In the genomic region with DNA sequence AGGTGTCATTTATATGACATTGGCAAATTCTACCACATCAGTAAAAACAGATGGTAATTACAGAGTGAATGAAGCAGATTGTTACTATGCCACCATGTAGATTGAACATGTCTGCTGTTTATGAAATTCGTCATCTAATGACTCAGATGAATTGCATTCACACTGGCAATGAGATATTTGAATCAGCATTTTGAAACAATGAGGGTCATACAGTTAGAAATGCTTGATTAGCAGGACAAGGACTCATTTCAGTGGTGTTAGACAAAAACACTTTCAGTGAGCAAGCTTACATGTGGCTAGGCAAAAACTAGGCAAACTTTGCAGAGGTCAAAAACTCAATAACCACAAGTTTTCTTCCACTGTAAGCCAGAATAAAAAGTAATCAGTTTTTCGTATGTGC, we compare ENCODE assay signal across 18 cellular contexts.
DNase-seq lines count a peak whose midpoint lies in the region; ATAC-seq and TF ChIP-seq lines count a peak whose summit lies in the region.
"Had no signal": no experiment of that assay in that cellular context is flagged by ENCODE, and none has a peak within 500 bp of the region (broad histone marks: within the 10 kb centered on the region; RNA-seq: fewer than 3 reads in every experiment).

No MANE protein-coding gene starts in this region.

- TF ChIP-seq POLR2A in breast epithelium (IDR thresholded peaks at IDR 0.05) (no peak), spleen (IDR thresholded peaks at IDR 0.05) (no peak)

- H3K4me3 ChIP-seq in breast epithelium, result no peak overlapping the region
- no peak overlapping the region for H3K4me3 ChIP-seq in astrocyte of the cerebellum (ENCODE audit: low read depth, low read length)
- H3K4me3 ChIP-seq in spleen, result no peak overlapping the region
- H3K4me3 ChIP-seq: skin epidermis had no signal

- TF ChIP-seq CTCF in MCF 10A (IDR thresholded peaks at IDR 0.05; ENCODE audit: unreplicated experiment) (no peak), breast epithelium (IDR thresholded peaks at IDR 0.05) (no peak), astrocyte of the cerebellum (IDR thresholded peaks at IDR 0.05; ENCODE audit: low read depth, low read length, missing control alignments) (no peak), spleen (IDR thresholded peaks at IDR 0.05 in 8 of 11, conservative IDR thresholded peaks at IDR 0.05 in 3 of 11) (no peak), GM20000 (IDR thresholded peaks at IDR 0.05; ENCODE audit: extremely low read depth, missing control alignments) (no peak)

- H3K4me1 ChIP-seq in breast epithelium, result no peaks in the 10 kb centered on the region
- no peaks in the 10 kb centered on the region for H3K4me1 ChIP-seq in spleen

- intact Hi-C loops in MCF 10A (cut with micrococcal nuclease), result no loop called here
- intact Hi-C loops in breast epithelium (cut with DNase I; ENCODE audit: low total_unique reads), result no loop called here
- intact Hi-C loops in spleen (cut with DNase I; ENCODE audit: low total_unique reads), result no loop called here

- CTCF ChIA-PET in MCF 10A (lab: Yijun Ruan, JAX), result interaction anchor here (0.7 kb wide), 1 partner anchor 21 kb away, joined by 3 read pairs; no protein-coding TSS in a partner anchor

- ATAC-seq in GM19035 (IDR thresholded peaks at IDR 0.05; ENCODE audit: unreplicated experiment), result no peak
- ATAC-seq: activated CD8-positive, alpha-beta T cell treated with anti-CD3 and anti-CD28 coated beads for 36 hours; left cardiac atrium; natural killer cell; Right ventricle myocardium inferior had no signal

- in situ Hi-C loops in astrocyte of the cerebellum (cut with HindIII; ENCODE audit: low sequenced_read_pairs), result no loop called here

- H3K36me3 Mint-ChIP-seq in MCF 10A (ENCODE audit: insufficient read depth, unreplicated experiment), result no peaks in the 10 kb centered on the region
- H3K36me3 Mint-ChIP-seq: natural killer cell had no signal

- H3K4me1 Mint-ChIP-seq in MCF 10A (ENCODE audit: insufficient read depth, unreplicated experiment), result peaks cover 13% of the 10 kb centered on the region
- H3K4me1 Mint-ChIP-seq: natural killer cell had no signal

- no peak overlapping the region for H3K27ac Mint-ChIP-seq in MCF 10A (ENCODE audit: low read depth, unreplicated experiment)
- H3K27ac Mint-ChIP-seq: activated CD8-positive, alpha-beta T cell treated with anti-CD3 and anti-CD28 coated beads for 36 hours; natural killer cell had no signal

- H3K27ac ChIP-seq in breast epithelium, result no peak overlapping the region
- H3K27ac ChIP-seq in spleen, result no peak overlapping the region
- H3K27ac ChIP-seq: skin epidermis had no signal

- no peaks in the 10 kb centered on the region for H3K9me3 Mint-ChIP-seq in MCF 10A (ENCODE audit: unreplicated experiment)
- H3K9me3 Mint-ChIP-seq: activated CD8-positive, alpha-beta T cell treated with anti-CD3 and anti-CD28 coated beads for 36 hours had no signal

- POLR2A ChIA-PET in MCF 10A (lab: Yijun Ruan, JAX), result interaction anchor here (1.1 kb wide), 1 partner anchor 9 kb away, joined by 3 read pairs; no protein-coding TSS in a partner anchor

- DNase-seq in MCF 10A (ENCODE audit: unreplicated experiment) (peak; percentile 61), breast epithelium (ENCODE audit: low spot score in 2 of 2) (no peak), astrocyte of the cerebellum (ENCODE audit: low read depth) (peak; percentile 57), glomerular visceral epithelial cell (ENCODE audit: extremely low spot score) (peak; percentile 45), spleen (no peak), activated T-cell treated with anti-CD3 and anti-CD28 coated beads for 4 hours (no peak), GM20000 (ENCODE audit: low spot score) (no peak)
- DNase-seq: 8988T; activated CD8-positive, alpha-beta T cell treated with anti-CD3 and anti-CD28 coated beads for 36 hours; activated naive CD4-positive, alpha-beta T cell; Calu3; left cardiac atrium; natural killer cell; NCI-H1092 treated with DMSO at 0.1 percent for 48 hours; NCI-H345 had no signal

- H3K36me3 ChIP-seq in breast epithelium, result no peaks in the 10 kb centered on the region
- no peaks in the 10 kb centered on the region for H3K36me3 ChIP-seq in spleen

- H3K27me3 Mint-ChIP-seq in MCF 10A (ENCODE audit: insufficient read depth, unreplicated experiment), result no peaks in the 10 kb centered on the region
- H3K27me3 Mint-ChIP-seq: activated CD8-positive, alpha-beta T cell treated with anti-CD3 and anti-CD28 coated beads for 36 hours had no signal

- H3K27me3 ChIP-seq in breast epithelium (no peaks in the 10 kb centered on the region), spleen (replicated peaks in 1 of 7) (no peaks in the 10 kb centered on the region)

- no TSS peak for BruUV-seq in MCF 10A (replicated peaks; lab: Mats Ljungman, UMichigan)

- H3K9me3 ChIP-seq in breast epithelium, result no peaks in the 10 kb centered on the region
- H3K9me3 ChIP-seq in spleen, result no peaks in the 10 kb centered on the region

- 71 to 88% (median 79%) methylated on average over 2 of the region's 2 CpGs for WGBS in spleen, 5 donors

- peak overlapping the region; percentile 57 for H3K4me3 Mint-ChIP-seq in MCF 10A (ENCODE audit: unreplicated experiment)
- H3K4me3 Mint-ChIP-seq: activated CD8-positive, alpha-beta T cell treated with anti-CD3 and anti-CD28 coated beads for 36 hours; natural killer cell had no signal

Comparison
In these comparisons a context has a peak if more than half of its experiments do, and no peak if none do; other contexts are left out.
1. DNase-seq: peak in MCF 10A (single experiment), astrocyte of the cerebellum (single experiment) and glomerular visceral epithelial cell (single experiment); none in breast epithelium (0 of 2), spleen (single experiment), activated T-cell treated with anti-CD3 and anti-CD28 coated beads for 4 hours (single experiment) and GM20000 (single experiment).